13 cellular contexts compared by ENCODE assay signal in genomic region chr11:102323542-102324261, GRCh38. TPM values are rescaled to one million over a fixed set of nuclear protein-coding genes. Genes with fewer than 3 reads are reported as not detected.
DNase-seq lines count a peak whose midpoint lies in the region; FAIRE-seq and TF ChIP-seq lines count a peak whose summit lies in the region.
"Had no signal": no experiment of that assay in that cellular context is flagged by ENCODE, and none has a peak within 500 bp of the region (broad histone marks: within the 10 kb centered on the region; RNA-seq: fewer than 3 reads in every experiment).

No MANE protein-coding gene starts in this region.

- H3K18ac ChIP-seq in H9 (ENCODE audit: insufficient read length, low read depth, low read length): no peak overlapping the region

- no peaks in the 10 kb centered on the region for H3K23me2 ChIP-seq in H9 (ENCODE audit: insufficient read length, low read depth, low read length, poor library complexity, severe bottlenecking)

- H3K9ac ChIP-seq in H9 (ENCODE audit: extremely low read depth, insufficient read length, low read length): no peak overlapping the region

- no peak overlapping the region for H3K4me3 Mint-ChIP-seq in H9
- H3K4me3 Mint-ChIP-seq: CD14-positive monocyte, GM23338 had no signal

- no peak overlapping the region for H4K5ac ChIP-seq in H9 (ENCODE audit: insufficient read length, low read depth, low read length)

- H3K14ac ChIP-seq in H9 (ENCODE audit: insufficient read depth, low read length): no peak overlapping the region

- H3K79me2 ChIP-seq in H9 (ENCODE audit: insufficient read depth, low read length): no peaks in the 10 kb centered on the region

- no peak overlapping the region for H2BK15ac ChIP-seq in H9 (ENCODE audit: low read depth, low read length)

- no peak overlapping the region for H2AFZ ChIP-seq in H9 (ENCODE audit: low read length)

- H2BK12ac ChIP-seq in H9 (ENCODE audit: insufficient read length, low read depth, low read length): no peak overlapping the region

- peak; percentile 69 to 70 for DNase-seq in SW 1271 (lab: John Stamatoyannopoulos, UW)
- DNase-seq in fibroblast of pulmonary artery (ENCODE audit: low read depth): peak; percentile 64
- DNase-seq in activated gamma-delta T cell (lab: John Stamatoyannopoulos, UW): no peak
- DNase-seq in H9: no peak
- no peak for DNase-seq in DMS79 treated with DMSO at 0.1 percent for 48 hours (lab: John Stamatoyannopoulos, UW)
- DNase-seq in GM10248 (ENCODE audit: extremely low spot score): no peak
- DNase-seq: effector memory CD8-positive, alpha-beta T cell; KG1; upper lobe of left lung had no signal

- no peaks in the 10 kb centered on the region; the same call in 1 of the 2 replicates for H3K27me3 ChIP-seq in H9 (ENCODE audit: insufficient read depth, low read length)
- H3K27me3 ChIP-seq: upper lobe of left lung had no signal

- FAIRE-seq in A204.1 (lab: Jason Lieb, UNC) (peak; percentile 58), G401.6 (lab: Jason Lieb, UNC) (peak; percentile 19)

- H3K56ac ChIP-seq in H9 (ENCODE audit: insufficient read length, low read depth, low read length): no peak overlapping the region

- H2BK5ac ChIP-seq in H9 (ENCODE audit: insufficient read length, low read length): no peak overlapping the region

- no peak overlapping the region for H3T11ph ChIP-seq in H9 (ENCODE audit: low read length)

- H3K4me1 ChIP-seq in H9 (ENCODE audit: insufficient read depth, low read length): no peaks in the 10 kb centered on the region

- CTCF ChIA-PET in GM10248 (lab: Yijun Ruan, JAX): interaction anchor here (0.7 to 1.4 kb wide), 2 partner anchors 10 to 30 kb away, joined by 4 to 5 read pairs; no protein-coding TSS in a partner anchor

- no peak overlapping the region for H4K8ac ChIP-seq in H9 (replicated peaks; ENCODE audit: insufficient read length, low read depth, low read length)

- TF ChIP-seq CTCF in fibroblast of pulmonary artery (IDR thresholded peaks at IDR 0.05; ENCODE audit: low read length, missing control alignments): no peak
- no peak for TF ChIP-seq CTCF in H9 (conservative IDR thresholded peaks at IDR 0.05)
- no peak for TF ChIP-seq CTCF in GM10248 (IDR thresholded peaks at IDR 0.05; ENCODE audit: control extremely low read depth, extremely low read depth, low read depth, missing control alignments)

- no peaks in the 10 kb centered on the region for H3K79me1 ChIP-seq in H9 (ENCODE audit: insufficient read depth, low read depth, low read length, poor library complexity, severe bottlenecking)

- H4K91ac ChIP-seq in H9 (ENCODE audit: insufficient read length, low read depth, low read length): no peak overlapping the region

- no peaks in the 10 kb centered on the region for H3K9me3 ChIP-seq in H9 (ENCODE audit: control insufficient read depth, low read depth, low read length)
- H3K9me3 ChIP-seq: upper lobe of left lung had no signal

- peaks cover 7% of the 10 kb centered on the region for H3K27me3 Mint-ChIP-seq in H9 (ENCODE audit: low read depth)
- H3K27me3 Mint-ChIP-seq: effector memory CD8-positive, alpha-beta T cell had no signal

- no peaks in the 10 kb centered on the region for H4K20me1 ChIP-seq in H9 (ENCODE audit: control insufficient read depth, insufficient read depth, insufficient read length)

- no CpG with 5 or more reads among the region's 1 CpG for WGBS in H9 (ENCODE audit: extremely low coverage, insufficient read length, low lambda C conversion rate)

- H2AK5ac ChIP-seq in H9 (ENCODE audit: insufficient read length, low read length): no peak overlapping the region

- no peaks in the 10 kb centered on the region for H3K9me3 Mint-ChIP-seq in H9
- H3K9me3 Mint-ChIP-seq: effector memory CD8-positive, alpha-beta T cell; GM23338 had no signal

- no peak overlapping the region for H3K4me2 ChIP-seq in H9 (ENCODE audit: insufficient read depth, insufficient read length, low read length)
- H3K4me2 ChIP-seq: GM23338 had no signal

- H3K4me1 Mint-ChIP-seq in H9: no peaks in the 10 kb centered on the region
- H3K4me1 Mint-ChIP-seq: GM23338 had no signal

- H3K4ac ChIP-seq in H9 (ENCODE audit: low read depth, low read length): no peak overlapping the region

- H2BK120ac ChIP-seq in H9 (ENCODE audit: low read depth, low read length, poor library complexity, severe bottlenecking): no peak overlapping the region

- H3K36me3 Mint-ChIP-seq in H9 (ENCODE audit: insufficient read depth in 1 of 3, low read depth in 3 of 3): no peaks in the 10 kb centered on the region

- H3K27ac Mint-ChIP-seq in H9: no peak overlapping the region
- H3K27ac Mint-ChIP-seq: CD14-positive monocyte, GM23338 had no signal

- POLR2A ChIA-PET in GM10248 (lab: Yijun Ruan, JAX): no interaction called here

- no peak overlapping the region for H3K23ac ChIP-seq in H9 (ENCODE audit: insufficient read length, low read depth, low read length)

- no peak overlapping the region for H3K27ac ChIP-seq in H9 (ENCODE audit: insufficient read length, low read depth, low read length)

- no peak overlapping the region for H2BK20ac ChIP-seq in H9 (ENCODE audit: low read depth, low read length, poor library complexity, severe bottlenecking)

- no peak overlapping the region for H3K4me3 ChIP-seq in fibroblast of pulmonary artery (replicated peaks; ENCODE audit: low read depth, low read length)
- H3K4me3 ChIP-seq: GM23338, upper lobe of left lung had no signal

RNA-seq across cellular contexts. Expression of gene BIRC3, which starts 6.4 kb away (rescaled TPM):
- 0.04 and 0.18 TPM in 2 replicates for total RNA-seq in H9 (2021)

RNA-seq across cellular contexts. Expression of gene BIRC2, which starts 23.3 kb away (rescaled TPM):
- total RNA-seq in H9 (2021): 28.2 and 29.1 TPM in 2 replicates

Comparison
In these comparisons a context has a peak if more than half of its experiments do, and no peak if none do; other contexts are left out.
1. DNase-seq: peak in SW 1271 (2 of 2) and fibroblast of pulmonary artery (single experiment); none in activated gamma-delta T cell (single experiment), H9 (single experiment), DMS79 treated with DMSO at 0.1 percent for 48 hours (single experiment) and GM10248 (single experiment).